In the genomic region with DNA sequence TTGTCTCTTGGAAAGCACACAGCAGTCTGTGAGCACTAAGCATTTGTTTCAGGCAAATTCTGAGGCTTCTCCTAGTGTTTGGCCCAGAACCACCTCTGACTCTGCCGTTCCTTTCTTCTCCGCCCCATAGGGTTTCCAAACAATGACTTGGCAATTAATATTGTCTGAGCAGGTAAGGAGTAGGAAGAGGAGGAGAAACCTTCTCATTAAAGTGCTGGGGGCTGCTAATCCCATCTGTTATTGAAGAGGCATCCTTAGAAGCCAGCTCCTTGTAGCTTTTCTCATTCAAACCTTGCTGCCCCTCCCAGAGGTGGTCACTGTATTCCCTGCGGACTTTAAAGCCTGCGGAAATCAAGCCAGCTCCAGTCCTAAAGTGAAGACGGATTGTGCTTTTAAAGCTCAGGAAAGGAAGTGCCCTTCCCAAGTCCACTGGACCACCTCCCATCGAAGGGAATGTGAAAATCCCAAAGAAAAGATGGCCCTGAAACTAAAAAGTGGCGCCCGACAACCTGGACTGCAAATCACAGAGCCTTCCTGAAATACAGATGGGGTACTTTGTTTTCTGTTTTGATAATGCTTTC, we compare ENCODE assay signal across 1 cellular context.
TF ChIP-seq lines count a peak whose summit lies in the region.

No MANE protein-coding gene starts in this region.

TF ChIP-seq in HepG2, 621 proteins besides CTCF, POLR2A, EP300 and RAD21:
- TF ChIP-seq, protein P1, sequence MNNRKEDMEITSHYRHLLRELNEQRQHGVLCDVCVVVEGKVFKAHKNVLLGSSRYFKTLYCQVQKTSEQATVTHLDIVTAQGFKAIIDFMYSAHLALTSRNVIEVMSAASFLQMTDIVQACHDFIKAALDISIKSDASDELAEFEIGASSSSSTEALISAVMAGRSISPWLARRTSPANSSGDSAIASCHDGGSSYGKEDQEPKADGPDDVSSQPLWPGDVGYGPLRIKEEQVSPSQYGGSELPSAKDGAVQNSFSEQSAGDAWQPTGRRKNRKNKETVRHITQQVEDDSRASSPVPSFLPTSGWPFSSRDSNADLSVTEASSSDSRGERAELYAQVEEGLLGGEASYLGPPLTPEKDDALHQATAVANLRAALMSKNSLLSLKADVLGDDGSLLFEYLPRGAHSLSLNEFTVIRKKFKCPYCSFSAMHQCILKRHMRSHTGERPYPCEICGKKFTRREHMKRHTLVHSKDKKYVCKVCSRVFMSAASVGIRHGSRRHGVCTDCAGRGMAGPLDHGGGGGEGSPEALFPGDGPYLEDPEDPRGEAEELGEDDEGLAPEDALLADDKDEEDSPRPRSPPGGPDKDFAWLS (CRISPR knock-in tag; IDR thresholded peaks at IDR 0.05; ENCODE audit: borderline replicate concordance), result no peak
- TF ChIP-seq NFE2L2 (IDR thresholded peaks at IDR 0.05; ENCODE audit: low read length), result peak; percentile 63; the same call in 1 of the 2 replicates
- TF ChIP-seq, protein P2, sequence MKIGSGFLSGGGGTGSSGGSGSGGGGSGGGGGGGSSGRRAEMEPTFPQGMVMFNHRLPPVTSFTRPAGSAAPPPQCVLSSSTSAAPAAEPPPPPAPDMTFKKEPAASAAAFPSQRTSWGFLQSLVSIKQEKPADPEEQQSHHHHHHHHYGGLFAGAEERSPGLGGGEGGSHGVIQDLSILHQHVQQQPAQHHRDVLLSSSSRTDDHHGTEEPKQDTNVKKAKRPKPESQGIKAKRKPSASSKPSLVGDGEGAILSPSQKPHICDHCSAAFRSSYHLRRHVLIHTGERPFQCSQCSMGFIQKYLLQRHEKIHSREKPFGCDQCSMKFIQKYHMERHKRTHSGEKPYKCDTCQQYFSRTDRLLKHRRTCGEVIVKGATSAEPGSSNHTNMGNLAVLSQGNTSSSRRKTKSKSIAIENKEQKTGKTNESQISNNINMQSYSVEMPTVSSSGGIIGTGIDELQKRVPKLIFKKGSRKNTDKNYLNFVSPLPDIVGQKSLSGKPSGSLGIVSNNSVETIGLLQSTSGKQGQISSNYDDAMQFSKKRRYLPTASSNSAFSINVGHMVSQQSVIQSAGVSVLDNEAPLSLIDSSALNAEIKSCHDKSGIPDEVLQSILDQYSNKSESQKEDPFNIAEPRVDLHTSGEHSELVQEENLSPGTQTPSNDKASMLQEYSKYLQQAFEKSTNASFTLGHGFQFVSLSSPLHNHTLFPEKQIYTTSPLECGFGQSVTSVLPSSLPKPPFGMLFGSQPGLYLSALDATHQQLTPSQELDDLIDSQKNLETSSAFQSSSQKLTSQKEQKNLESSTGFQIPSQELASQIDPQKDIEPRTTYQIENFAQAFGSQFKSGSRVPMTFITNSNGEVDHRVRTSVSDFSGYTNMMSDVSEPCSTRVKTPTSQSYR (CRISPR knock-in tag; IDR thresholded peaks at IDR 0.05; ENCODE audit: borderline replicate concordance), result no peak
- no peak for TF ChIP-seq ATM (IDR thresholded peaks at IDR 0.05; ENCODE audit: borderline replicate concordance)
- TF ChIP-seq NR3C1 (CRISPR knock-in tag; IDR thresholded peaks at IDR 0.05), result no peak
- TF ChIP-seq TBX3 (IDR thresholded peaks at IDR 0.05; ENCODE audit: borderline replicate concordance), result no peak
- no peak for TF ChIP-seq KDM5A (IDR thresholded peaks at IDR 0.05; ENCODE audit: borderline replicate concordance, low read length)
- no peak for TF ChIP-seq SNAI1 (CRISPR knock-in tag; IDR thresholded peaks at IDR 0.05; ENCODE audit: borderline replicate concordance)
- TF ChIP-seq ZNF207 (IDR thresholded peaks at IDR 0.05; ENCODE audit: borderline replicate concordance), result no peak
